Comparison of ENCODE assay signal across 12 cellular contexts in the genomic region with DNA sequence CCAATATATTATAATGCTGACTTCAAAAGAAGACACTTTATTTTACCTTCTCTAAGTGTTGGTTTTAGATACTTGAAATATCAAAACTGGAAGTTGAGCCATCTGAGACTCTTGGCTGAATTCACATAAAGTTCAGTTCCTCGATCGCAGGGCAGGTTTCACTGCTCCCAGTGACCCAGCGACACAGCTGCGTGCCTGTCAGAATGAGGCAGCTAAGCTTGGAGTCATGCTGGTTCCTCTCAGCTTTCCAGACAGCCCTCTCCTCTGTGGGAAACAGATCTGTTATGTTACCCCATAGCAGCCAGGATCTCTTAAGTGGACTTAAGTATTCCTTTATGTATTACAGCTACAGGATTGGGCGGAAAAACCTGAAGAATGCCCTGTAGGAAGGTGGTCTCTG.
DNase-seq lines count a peak whose midpoint lies in the region; ATAC-seq and TF ChIP-seq lines count a peak whose summit lies in the region.
"Had no signal": no experiment of that assay in that cellular context is flagged by ENCODE, and none has a peak within 500 bp of the region (broad histone marks: within the 10 kb centered on the region; RNA-seq: fewer than 3 reads in every experiment).

No MANE protein-coding gene starts in this region.

- TF ChIP-seq EP300 in neural cell (conservative IDR thresholded peaks at IDR 0.05; ENCODE audit: poor library complexity, severe bottlenecking), result no peak

- no peak overlapping the region for H3K9ac ChIP-seq in neural cell (ENCODE audit: low read length)

- peaks cover 31% of the 10 kb centered on the region for H3K4me1 Mint-ChIP-seq in activated T-helper 17 cell treated with anti-CD3 and anti-CD28 coated beads, Interleukin-2, amount 50 U/mL, for 72 hours
- no peaks in the 10 kb centered on the region for H3K4me1 Mint-ChIP-seq in HFFc6 (ENCODE audit: low read depth)

- no peak for TF ChIP-seq RAD21 in neural cell (conservative IDR thresholded peaks at IDR 0.05)

- H3K27me3 Mint-ChIP-seq in activated T-helper 17 cell treated with anti-CD3 and anti-CD28 coated beads, Interleukin-2, amount 50 U/mL, for 72 hours, result no peaks in the 10 kb centered on the region
- no peaks in the 10 kb centered on the region for H3K27me3 Mint-ChIP-seq in HFFc6 (ENCODE audit: insufficient read depth)
- H3K27me3 Mint-ChIP-seq: memory B cell had no signal

- H3K27me3 ChIP-seq in neural cell (ENCODE audit: insufficient read depth, low read depth, low read length), result no peaks in the 10 kb centered on the region

- H3K36me3 ChIP-seq in neural cell (ENCODE audit: insufficient read depth, low read length), result no peaks in the 10 kb centered on the region

- H3K4me3 ChIP-seq in neural cell (ENCODE audit: low read length), result no peak overlapping the region

- ATAC-seq in HG03108 (IDR thresholded peaks at IDR 0.05; ENCODE audit: unreplicated experiment), result peak; percentile 37
- no peak for ATAC-seq in activated T-helper 17 cell treated with anti-CD3 and anti-CD28 coated beads, Interleukin-2, amount 50 U/mL, for 72 hours (replicated peaks)

- no peaks in the 10 kb centered on the region for H4K20me1 ChIP-seq in neural cell (ENCODE audit: insufficient read depth)

- no peaks in the 10 kb centered on the region for H3K9me2 ChIP-seq in neural cell (ENCODE audit: insufficient read depth, low read length)

- H3F3A ChIP-seq in neural cell (ENCODE audit: insufficient read depth, low read length, poor library complexity, severe bottlenecking), result no peaks in the 10 kb centered on the region

- H3K36me3 Mint-ChIP-seq in activated T-helper 17 cell treated with anti-CD3 and anti-CD28 coated beads, Interleukin-2, amount 50 U/mL, for 72 hours (ENCODE audit: low read depth), result peaks cover 30% of the 10 kb centered on the region
- H3K36me3 Mint-ChIP-seq in HFFc6 (ENCODE audit: low read depth), result no peaks in the 10 kb centered on the region; the same call in 1 of the 2 replicates

- TF ChIP-seq CTCF in neural cell (IDR thresholded peaks at IDR 0.05; ENCODE audit: poor library complexity, severe bottlenecking) (no peak), HFFc6 (IDR thresholded peaks at IDR 0.05) (no peak)

- no peaks in the 10 kb centered on the region for H3K9me3 ChIP-seq in neural cell (ENCODE audit: low read length)

- H3K4me2 ChIP-seq in neural cell (ENCODE audit: low read length), result no peak overlapping the region

- no peak overlapping the region for H3K27ac ChIP-seq in neural cell (ENCODE audit: low read length)

- H3K9me3 Mint-ChIP-seq in activated T-helper 17 cell treated with anti-CD3 and anti-CD28 coated beads, Interleukin-2, amount 50 U/mL, for 72 hours, result no peaks in the 10 kb centered on the region
- H3K9me3 Mint-ChIP-seq in HFFc6, result no peaks in the 10 kb centered on the region
- H3K9me3 Mint-ChIP-seq: memory B cell had no signal

- peak overlapping the region; percentile 48 for H3K27ac Mint-ChIP-seq in activated T-helper 17 cell treated with anti-CD3 and anti-CD28 coated beads, Interleukin-2, amount 50 U/mL, for 72 hours
- H3K27ac Mint-ChIP-seq in HFFc6, result no peak overlapping the region
- H3K27ac Mint-ChIP-seq: memory B cell had no signal

- no peaks in the 10 kb centered on the region for H3K79me2 ChIP-seq in neural cell (replicated peaks; ENCODE audit: insufficient read depth, low read length)

- DNase-seq in GM19238 (ENCODE audit: insufficient read length, low spot score) (peak; percentile 34), HFFc6 (no peak), COLO829 (ENCODE audit: low spot score) (no peak)
- DNase-seq in NK-92 treated with Interleukin-12 subunit alpha and Interleukin-12 subunit beta, amount 100 ng/mL, for 24 hours (lab: John Stamatoyannopoulos, UW), result no peak
- no peak for DNase-seq in activated CD4-positive, alpha-beta T cell treated with anti-CD3 and anti-CD28 coated beads for 48 hours
- DNase-seq: activated CD4-positive, CD25-positive, alpha-beta regulatory T cell; amygdala; DMS153 had no signal

- H3K4me3 Mint-ChIP-seq in activated T-helper 17 cell treated with anti-CD3 and anti-CD28 coated beads, Interleukin-2, amount 50 U/mL, for 72 hours, result no peak overlapping the region
- H3K4me3 Mint-ChIP-seq in HFFc6, result no peak overlapping the region
- H3K4me3 Mint-ChIP-seq: memory B cell had no signal

- no peak overlapping the region for H2AFZ ChIP-seq in neural cell (ENCODE audit: low read depth, low read length)

TF ChIP-seq in neural cell, 6 proteins besides CTCF, POLR2A, EP300 and RAD21:
- TF ChIP-seq TAF1 (IDR thresholded peaks at IDR 0.05; ENCODE audit: low read depth), result no peak
- no peak for TF ChIP-seq EZH2 (IDR thresholded peaks at IDR 0.05; ENCODE audit: borderline replicate concordance, insufficient read depth, low read length, poor library complexity, severe bottlenecking)
- no peak for TF ChIP-seq REST (IDR thresholded peaks at IDR 0.05; ENCODE audit: borderline replicate concordance)
- TF ChIP-seq POLR2AphosphoS5 (IDR thresholded peaks at IDR 0.05), result peak; percentile 69
- TF ChIP-seq SMC3 (conservative IDR thresholded peaks at IDR 0.05; ENCODE audit: poor library complexity), result no peak
- no peak for TF ChIP-seq MXI1 (conservative IDR thresholded peaks at IDR 0.05; ENCODE audit: poor library complexity, severe bottlenecking)
